Comparison of ENCODE assay signal across 1 cellular context in the genomic region with DNA sequence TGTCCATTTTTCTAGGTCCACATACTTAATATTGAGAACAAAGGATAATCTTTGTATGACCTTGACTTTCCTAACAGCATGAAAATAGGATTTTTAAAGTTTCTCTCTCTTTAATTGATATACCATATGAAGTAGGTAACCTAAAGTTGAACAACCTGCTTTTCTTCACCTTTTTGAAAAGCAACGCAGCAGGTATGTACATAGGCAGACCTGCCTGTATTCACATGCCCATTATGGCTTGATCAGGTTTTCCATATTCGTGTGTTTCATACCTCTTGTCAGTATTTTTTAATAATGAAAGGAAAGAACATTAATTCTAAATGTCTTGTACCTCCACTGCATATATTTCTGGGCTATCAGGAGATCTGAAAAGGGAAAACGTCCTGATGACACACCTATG.
TF ChIP-seq lines count a peak whose summit lies in the region.

No MANE protein-coding gene starts in this region.

TF ChIP-seq in IMR-90, 13 proteins besides CTCF, POLR2A, EP300 and RAD21 (continued from another document):
- TF ChIP-seq RFX5 (IDR thresholded peaks at IDR 0.05; ENCODE audit: low read depth, low read length) (no peak), MAFK (IDR thresholded peaks at IDR 0.05; ENCODE audit: low read depth, low read length) (no peak), NFE2L2 (IDR thresholded peaks at IDR 0.05; ENCODE audit: low read depth, low read length) (no peak), FOS (IDR thresholded peaks at IDR 0.05; ENCODE audit: low read depth, low read length) (no peak), CHD1 (IDR thresholded peaks at IDR 0.05; ENCODE audit: low read depth, low read length) (no peak), CEBPB (IDR thresholded peaks at IDR 0.05; ENCODE audit: low read depth, low read length) (no peak), RCOR1 (IDR thresholded peaks at IDR 0.05; ENCODE audit: insufficient replicate concordance, low read length) (no peak), SMC3 (IDR thresholded peaks at IDR 0.05; ENCODE audit: low read depth, low read length) (no peak), MAZ (IDR thresholded peaks at IDR 0.05; ENCODE audit: borderline replicate concordance, low read depth, low read length) (no peak), MXI1 (IDR thresholded peaks at IDR 0.05; ENCODE audit: borderline replicate concordance, low read depth, low read length) (no peak), BHLHE40 (IDR thresholded peaks at IDR 0.05; ENCODE audit: low read depth, low read length) (no peak)
- TF ChIP-seq, protein P1, sequence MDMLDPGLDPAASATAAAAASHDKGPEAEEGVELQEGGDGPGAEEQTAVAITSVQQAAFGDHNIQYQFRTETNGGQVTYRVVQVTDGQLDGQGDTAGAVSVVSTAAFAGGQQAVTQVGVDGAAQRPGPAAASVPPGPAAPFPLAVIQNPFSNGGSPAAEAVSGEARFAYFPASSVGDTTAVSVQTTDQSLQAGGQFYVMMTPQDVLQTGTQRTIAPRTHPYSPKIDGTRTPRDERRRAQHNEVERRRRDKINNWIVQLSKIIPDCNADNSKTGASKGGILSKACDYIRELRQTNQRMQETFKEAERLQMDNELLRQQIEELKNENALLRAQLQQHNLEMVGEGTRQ (IDR thresholded peaks at IDR 0.05; ENCODE audit: low read depth, low read length) = no peak
TF ChIP-seq in IMR-90: peak in this region for 0.
